Comparison of ENCODE assay signal across 8 cellular contexts in the genomic region with DNA sequence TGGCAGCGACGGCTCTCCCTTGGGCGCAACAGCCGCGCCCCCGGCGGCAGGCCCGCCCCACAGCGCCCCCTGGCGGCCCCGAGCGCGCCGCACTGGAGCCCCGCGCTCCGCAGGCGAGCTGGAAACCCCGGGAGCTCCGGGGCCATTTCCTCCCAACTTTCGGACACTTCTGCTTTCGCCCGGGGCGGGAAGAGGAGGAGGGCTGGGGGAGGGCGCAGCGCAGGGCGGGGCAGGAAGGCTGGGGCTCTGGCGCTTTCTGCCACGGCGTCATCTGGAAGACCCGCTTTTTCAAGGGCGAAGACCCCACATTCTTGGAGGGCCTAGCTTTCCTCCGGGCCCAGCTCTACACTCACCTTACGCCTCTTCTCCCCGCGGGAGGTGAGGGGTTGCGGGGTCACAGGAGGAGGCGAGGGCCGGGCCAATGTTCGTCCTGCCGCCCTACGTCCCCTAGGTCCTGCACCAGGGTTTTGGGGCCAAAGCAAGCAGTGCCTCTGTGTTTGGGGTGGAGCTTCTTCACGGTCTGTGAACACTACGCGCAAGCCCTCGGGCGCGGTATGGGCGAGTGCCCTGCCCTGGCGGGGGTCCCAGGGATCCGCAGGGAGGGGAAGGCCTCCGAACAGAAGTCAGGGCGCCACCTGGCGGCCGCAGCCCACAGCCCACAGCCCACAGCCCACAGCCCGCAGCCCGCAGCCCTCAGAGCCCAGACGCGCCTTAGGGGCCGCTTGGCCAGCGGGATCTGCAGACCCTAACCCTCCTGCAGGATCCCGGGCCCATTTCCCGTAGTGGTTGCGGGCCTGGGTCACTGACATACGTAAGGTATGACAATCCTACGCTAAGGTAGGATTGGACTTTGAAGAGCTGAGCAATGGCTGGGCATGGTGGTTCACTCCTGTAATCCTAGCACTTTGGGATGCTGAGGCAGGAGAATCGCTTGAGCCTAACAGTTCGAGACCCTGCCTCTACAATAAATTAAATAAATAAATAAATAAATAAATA. TPM values are rescaled to one million over a fixed set of nuclear protein-coding genes. Genes with fewer than 3 reads are reported as not detected.
A peak's percentile ranks its signal among the peaks of the same experiment; 100 is the strongest.
DNase-seq lines count a peak whose midpoint lies in the region; ATAC-seq and TF ChIP-seq lines count a peak whose summit lies in the region.

No MANE protein-coding gene starts in this region.

- ATAC-seq in GM19351 (IDR thresholded peaks at IDR 0.05; ENCODE audit: unreplicated experiment) (peak; percentile 87), HG03520 (IDR thresholded peaks at IDR 0.05; ENCODE audit: unreplicated experiment) (peak; percentile 81), right lobe of liver (peak; percentile 91 to 96 (median 93))

- H3K9me3 ChIP-seq in right lobe of liver, result no peaks in the 10 kb centered on the region

- DNase-seq in C1 segment of cervical spinal cord (lab: John Stamatoyannopoulos, UW) (peak; percentile 24 to 90 (median 74)), NCI-H526 treated with DMSO at 0.1 percent for 48 hours (lab: John Stamatoyannopoulos, UW) (peak; percentile 78), dermis blood vessel endothelial cell (peak; percentile 94), right lobe of liver (peak; percentile 96 to 98 (median 97))
- peak; percentile 71 to 75 for DNase-seq in activated CD4-positive, alpha-beta T cell treated with anti-CD3 and anti-CD28 coated beads, Interleukin-2, amount 50 U/mL, for 4 hours
- DNase-seq in stimulated activated CD4-positive, alpha-beta T cell treated with anti-CD3 and anti-CD28 coated beads, Interleukin-4, amount 100 ng/mL, for 24 hours, result peak; percentile 83

- TF ChIP-seq POLR2A in right lobe of liver (IDR thresholded peaks at IDR 0.05), result peak; percentile 34

- peak; percentile 86 to 96 (median 92) for TF ChIP-seq CTCF in right lobe of liver (IDR thresholded peaks at IDR 0.05)

- peak overlapping the region; percentile 91 to 97 (median 96) for H3K27ac ChIP-seq in right lobe of liver

- WGBS in right lobe of liver (ENCODE audit: insufficient coverage, low coverage, low lambda C conversion rate, missing lambda C conversion rate), result 6% methylated on average over 13 of the region's 68 CpGs

- H3K36me3 ChIP-seq in right lobe of liver, result no peaks in the 10 kb centered on the region

- peaks cover 0 to 5% (median 0%) of the 10 kb centered on the region in 4 donors for H3K4me1 ChIP-seq in right lobe of liver

- intact Hi-C loops in right lobe of liver (cut with DNase I), result loop anchor here (5.0 to 10.0 kb wide), 3 partner anchors 71 to 318 kb away; no protein-coding TSS in a partner anchor

- peak overlapping the region; percentile 63 to 93 (median 90) for H3K4me3 ChIP-seq in right lobe of liver

- no peaks in the 10 kb centered on the region for H3K27me3 ChIP-seq in right lobe of liver

RNA-seq across cellular contexts. Expression of gene FOXL2, which starts 31.1 kb away (rescaled TPM):
- not detected in 2 replicates for total RNA-seq in dermis blood vessel endothelial cell
- total RNA-seq in right lobe of liver, result not detected

RNA-seq across cellular contexts. Expression of gene FOXL2NB, which starts 31.2 kb away (rescaled TPM):
- total RNA-seq in dermis blood vessel endothelial cell (under 0.01 TPM in 1 of 2 replicates, not detected in the other), right lobe of liver (not detected)

Comparison
In these comparisons a context has a peak if more than half of its experiments do, and no peak if none do; other contexts are left out.
1. Peak in every context shown above with its lines: DNase-seq, ATAC-seq, H3K4me3 ChIP-seq and H3K27ac ChIP-seq.